18 cellular contexts compared by ENCODE assay signal in genomic region chr17:47200325-47200663, GRCh38. TPM values are rescaled to one million over a fixed set of nuclear protein-coding genes. Genes with fewer than 3 reads are reported as not detected.
DNase-seq lines count a peak whose midpoint lies in the region; ATAC-seq and TF ChIP-seq lines count a peak whose summit lies in the region.
"Had no signal": no experiment of that assay in that cellular context is flagged by ENCODE, and none has a peak within 500 bp of the region (broad histone marks: within the 10 kb centered on the region; RNA-seq: fewer than 3 reads in every experiment).

No MANE protein-coding gene starts in this region.

- no peaks in the 10 kb centered on the region for H3K9me3 ChIP-seq in left ventricle myocardium inferior (replicated peaks)
- H3K9me3 ChIP-seq: uterus had no signal

- H3K4me1 Mint-ChIP-seq in dendritic cell treated with granulocyte-macrophage colony-stimulating factor and Interleukin-4, amounts not matched to agents 40 ng/mL and 50 ng/mL, for 4 days (ENCODE audit: low read depth): peaks cover 44% of the 10 kb centered on the region
- H3K4me1 Mint-ChIP-seq in progenitor cell of endocrine pancreas (ENCODE audit: low read depth): peaks cover 9% of the 10 kb centered on the region

- no peak for DNase-seq in left ventricle myocardium inferior
- no peak for DNase-seq in left cardiac atrium
- DNase-seq in NOMO-1 treated with dmso at 0.1 percent for 144 hours (lab: John Stamatoyannopoulos, UW; ENCODE audit: unreplicated experiment): peak; percentile 53
- no peak for DNase-seq in Ammon's horn (ENCODE audit: low spot score)
- no peak for DNase-seq in NCI-H524 treated with DMSO at 0.1 percent for 48 hours (lab: John Stamatoyannopoulos, UW)
- DNase-seq in occipital lobe (lab: John Stamatoyannopoulos, UW): no peak
- DNase-seq in progenitor cell of endocrine pancreas (ENCODE audit: low spot score, unreplicated experiment): no peak
- DNase-seq: DND-41; effector CD8-positive, alpha-beta T cell; foreskin fibroblast; islet precursor cell; NCI-H2029; NCI-H748 treated with DMSO at 0.1 percent for 48 hours; right cardiac atrium; stimulated activated CD4-positive, alpha-beta T cell treated with anti-CD3 and anti-CD28 coated beads, Interleukin-2, amount 100 ng/mL, for 48 hours; uterus had no signal

- TF ChIP-seq CTCF in left ventricle myocardium inferior (IDR thresholded peaks at IDR 0.05; ENCODE audit: borderline replicate concordance) (no peak), progenitor cell of endocrine pancreas (IDR thresholded peaks at IDR 0.05; ENCODE audit: unreplicated experiment) (no peak)

- peak overlapping the region; percentile 95 for H3K27ac Mint-ChIP-seq in dendritic cell treated with granulocyte-macrophage colony-stimulating factor and Interleukin-4, amounts not matched to agents 40 ng/mL and 50 ng/mL, for 4 days
- no peak overlapping the region for H3K27ac Mint-ChIP-seq in progenitor cell of endocrine pancreas
- H3K27ac Mint-ChIP-seq: GM23338 had no signal

- peak overlapping the region; percentile 2 for H3K27ac ChIP-seq in left ventricle myocardium inferior (replicated peaks)
- H3K27ac ChIP-seq: uterus had no signal

- no peaks in the 10 kb centered on the region for H3K27me3 ChIP-seq in left ventricle myocardium inferior (ENCODE audit: low read depth)
- H3K27me3 ChIP-seq: uterus had no signal

- no peak for ATAC-seq in left cardiac atrium
- ATAC-seq: GM23338, right cardiac atrium had no signal

- H3K36me3 Mint-ChIP-seq in dendritic cell treated with granulocyte-macrophage colony-stimulating factor and Interleukin-4, amounts not matched to agents 40 ng/mL and 50 ng/mL, for 4 days (ENCODE audit: low read depth): no peaks in the 10 kb centered on the region
- H3K36me3 Mint-ChIP-seq in progenitor cell of endocrine pancreas (ENCODE audit: insufficient read depth): no peaks in the 10 kb centered on the region

- intact Hi-C loops in left ventricle myocardium inferior (cut with micrococcal nuclease) (no loop called here), left cardiac atrium (cut with DNase I) (no loop called here)
- intact Hi-C loops in dendritic cell treated with granulocyte-macrophage colony-stimulating factor and Interleukin-4, amounts not matched to agents 40 ng/mL and 50 ng/mL, for 4 days (cut with micrococcal nuclease): no loop called here

- H3K36me3 ChIP-seq in left ventricle myocardium inferior: no peaks in the 10 kb centered on the region
- H3K36me3 ChIP-seq: uterus had no signal

- H3K9me3 Mint-ChIP-seq in dendritic cell treated with granulocyte-macrophage colony-stimulating factor and Interleukin-4, amounts not matched to agents 40 ng/mL and 50 ng/mL, for 4 days: no peaks in the 10 kb centered on the region
- no peaks in the 10 kb centered on the region for H3K9me3 Mint-ChIP-seq in progenitor cell of endocrine pancreas (ENCODE audit: low read depth)
- H3K9me3 Mint-ChIP-seq: GM23338 had no signal

- H3K4me3 ChIP-seq in left ventricle myocardium inferior: no peak overlapping the region
- H3K4me3 ChIP-seq: GM23338, uterus had no signal

- H3K4me1 ChIP-seq in left ventricle myocardium inferior: peaks cover 18% of the 10 kb centered on the region
- H3K4me1 ChIP-seq: uterus had no signal

- peak overlapping the region; percentile 55 for H3K4me3 Mint-ChIP-seq in dendritic cell treated with granulocyte-macrophage colony-stimulating factor and Interleukin-4, amounts not matched to agents 40 ng/mL and 50 ng/mL, for 4 days
- H3K4me3 Mint-ChIP-seq in progenitor cell of endocrine pancreas (ENCODE audit: low read depth): no peak overlapping the region
- H3K4me3 Mint-ChIP-seq: GM23338 had no signal

- H3K27me3 Mint-ChIP-seq in dendritic cell treated with granulocyte-macrophage colony-stimulating factor and Interleukin-4, amounts not matched to agents 40 ng/mL and 50 ng/mL, for 4 days: peaks cover 4% of the 10 kb centered on the region
- peaks cover 3% of the 10 kb centered on the region for H3K27me3 Mint-ChIP-seq in progenitor cell of endocrine pancreas

RNA-seq across cellular contexts. Expression of gene MYL4, which starts 8.9 kb away (rescaled TPM):
- 809 TPM for total RNA-seq in left ventricle myocardium inferior
- 1,000 to 10,000 TPM; 4,221 to 5,418 TPM for total RNA-seq in left cardiac atrium
- total RNA-seq in occipital lobe: 4.2 TPM
- total RNA-seq in progenitor cell of endocrine pancreas: 0.86 and 1.1 TPM in 2 replicates
- total RNA-seq: GM23338 had no signal

RNA-seq across cellular contexts. Expression of gene CDC27, which starts 11.2 kb away (rescaled TPM):
- 92.4 TPM for total RNA-seq in left ventricle myocardium inferior
- total RNA-seq in left cardiac atrium: 10 to 100 TPM; 75.7 to 83.9 TPM
- 168 TPM for total RNA-seq in occipital lobe
- 79.1 and 87.4 TPM in 2 replicates for total RNA-seq in progenitor cell of endocrine pancreas

RNA-seq across cellular contexts. Expression of gene ITGB3, which starts 53.3 kb away (rescaled TPM):
- total RNA-seq in left ventricle myocardium inferior (3.3 TPM), left cardiac atrium (10 to 100 TPM in 1 of 2 donors, 1 to 10 TPM in 1; 5.9 to 19.5 TPM), occipital lobe (2.2 TPM), progenitor cell of endocrine pancreas (not detected in 2 replicates)

Comparison
In these comparisons a context has a peak if more than half of its experiments do, and no peak if none do; other contexts are left out.
1. RNA of gene MYL4, which starts 8.9 kb away (total RNA-seq): 4,221 to 5,418 TPM in left cardiac atrium and 809 TPM in left ventricle myocardium inferior (single experiment); 4.2 TPM in occipital lobe (single experiment) and 0.86 to 1.1 TPM in progenitor cell of endocrine pancreas; every median in the first group is over 100 times any median in the second.